ENCODE assay signal across 20 cellular contexts in the genomic region with DNA sequence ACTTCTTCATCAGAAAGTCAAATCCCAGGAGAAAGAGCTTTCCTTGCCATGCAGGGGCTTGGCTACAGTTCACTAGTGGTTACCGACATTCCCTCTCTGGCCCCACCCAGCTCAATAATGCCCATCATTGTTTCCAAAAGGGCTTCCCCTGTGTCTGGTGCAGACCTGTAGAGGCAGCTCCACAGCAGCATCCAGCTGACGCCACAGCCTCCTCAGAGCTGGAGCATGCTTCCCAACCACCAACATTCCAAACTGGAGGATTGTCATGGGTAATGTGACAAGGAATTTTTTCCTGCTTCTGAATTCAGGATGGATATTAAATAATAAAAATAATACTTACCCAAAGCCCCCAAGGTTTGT.
DNase-seq lines count a peak whose midpoint lies in the region; ATAC-seq, FAIRE-seq and TF ChIP-seq lines count a peak whose summit lies in the region.
"Had no signal": no experiment of that assay in that cellular context is flagged by ENCODE, and none has a peak within 500 bp of the region (broad histone marks: within the 10 kb centered on the region; RNA-seq: fewer than 3 reads in every experiment).

No MANE protein-coding gene starts in this region.

- no peak overlapping the region for H3K4me3 ChIP-seq in GM23338
- no peak overlapping the region for H3K4me3 ChIP-seq in keratinocyte (ENCODE audit: control insufficient read depth in 2 of 3, extremely low read depth in 1 of 3, insufficient read depth in 2 of 3, low read depth in 1 of 3, low read length in 3 of 3)
- no peak overlapping the region for H3K4me3 ChIP-seq in colonic mucosa
- H3K4me3 ChIP-seq: GM12878, K562, MG63 had no signal

- no peaks in the 10 kb centered on the region for H3K9me1 ChIP-seq in keratinocyte (ENCODE audit: control insufficient read depth, extremely low read depth, insufficient read depth, low read length)

- WGBS in H9 (ENCODE audit: extremely low coverage, insufficient read length, low lambda C conversion rate): no CpG with 5 or more reads among the region's 2 CpGs

- H2BK20ac ChIP-seq in H9 (ENCODE audit: low read depth, low read length, poor library complexity, severe bottlenecking): no peak overlapping the region

- H3K36me3 Mint-ChIP-seq in GM23338 (ENCODE audit: low read depth) (no peaks in the 10 kb centered on the region), H9 (ENCODE audit: insufficient read depth in 1 of 3, low read depth in 3 of 3) (no peaks in the 10 kb centered on the region)

- no peak overlapping the region for H4K8ac ChIP-seq in H9 (replicated peaks; ENCODE audit: insufficient read length, low read depth, low read length)

- FAIRE-seq in keratinocyte (lab: Jason Lieb, UNC): peak; percentile 72
- FAIRE-seq: GM12878, GM18507, K562 had no signal

- H4K5ac ChIP-seq in H9 (ENCODE audit: insufficient read length, low read depth, low read length): no peak overlapping the region

- no peak overlapping the region for H3K56ac ChIP-seq in H9 (ENCODE audit: insufficient read length, low read depth, low read length)

- ATAC-seq in GM23338 (no peak), HG03196 (IDR thresholded peaks at IDR 0.05; ENCODE audit: unreplicated experiment) (no peak)
- ATAC-seq: GM12878, K562, Panc1 had no signal

- H3K27ac Mint-ChIP-seq in GM23338 (no peak overlapping the region), H9 (no peak overlapping the region)

- H3K4me1 Mint-ChIP-seq in GM23338 (no peaks in the 10 kb centered on the region), H9 (no peaks in the 10 kb centered on the region)

- H3K4me1 ChIP-seq in GM23338 (ENCODE audit: insufficient read depth) (no peaks in the 10 kb centered on the region), keratinocyte (ENCODE audit: control insufficient read depth, extremely low read depth, insufficient read depth, low read length) (peaks cover 29% of the 10 kb centered on the region), colonic mucosa (no peaks in the 10 kb centered on the region), H9 (ENCODE audit: insufficient read depth, low read length) (no peaks in the 10 kb centered on the region)

- no peak overlapping the region for H3K4ac ChIP-seq in H9 (ENCODE audit: low read depth, low read length)

- no peak for TF ChIP-seq CTCF in GM23338 (conservative IDR thresholded peaks at IDR 0.05; ENCODE audit: low read depth in 2 of 2)
- TF ChIP-seq CTCF in keratinocyte (optimal IDR thresholded peaks at IDR 0.05 in 1 of 3, IDR thresholded peaks at IDR 0.05 in 1 of 3, conservative IDR thresholded peaks at IDR 0.05 in 1 of 3; ENCODE audit: extremely low read depth in 1 of 3, insufficient read depth in 2 of 3, low read length in 3 of 3): no peak
- TF ChIP-seq CTCF in colonic mucosa (IDR thresholded peaks at IDR 0.05): no peak
- no peak for TF ChIP-seq CTCF in H9 (conservative IDR thresholded peaks at IDR 0.05)

- H3K23me2 ChIP-seq in H9 (ENCODE audit: insufficient read length, low read depth, low read length, poor library complexity, severe bottlenecking): no peaks in the 10 kb centered on the region

- H3K27ac ChIP-seq in GM23338 (ENCODE audit: low read depth) (no peak overlapping the region), keratinocyte (ENCODE audit: control insufficient read depth, insufficient read depth, low read length) (peak overlapping the region; percentile 78), colonic mucosa (no peak overlapping the region), H9 (ENCODE audit: insufficient read length, low read depth, low read length) (no peak overlapping the region)
- H3K27ac ChIP-seq: HL-60 had no signal

- H3K9ac ChIP-seq in keratinocyte (ENCODE audit: control insufficient read depth, extremely low read depth, insufficient read depth, low read length) (peak overlapping the region; percentile 61), colonic mucosa (ENCODE audit: low read depth in 2 of 2, low read length in 2 of 2) (no peak overlapping the region), H9 (ENCODE audit: extremely low read depth, insufficient read length, low read length) (no peak overlapping the region)

- H3K14ac ChIP-seq in H9 (ENCODE audit: insufficient read depth, low read length): no peak overlapping the region

- no peaks in the 10 kb centered on the region for H4K20me1 ChIP-seq in GM23338 (replicated peaks; ENCODE audit: insufficient read depth)
- no peaks in the 10 kb centered on the region for H4K20me1 ChIP-seq in keratinocyte (ENCODE audit: control insufficient read depth, extremely low read depth, insufficient read depth, low read length)
- no peaks in the 10 kb centered on the region for H4K20me1 ChIP-seq in H9 (ENCODE audit: control insufficient read depth, insufficient read depth, insufficient read length)

- no peaks in the 10 kb centered on the region; the same call in 2 of the 3 replicates for H3K9me3 Mint-ChIP-seq in GM23338
- peaks cover 0 to 4% of the 10 kb centered on the region in 2 experiments; a peak in 2 of 5 replicates for H3K9me3 Mint-ChIP-seq in H9

- no peak overlapping the region for H2BK12ac ChIP-seq in H9 (ENCODE audit: insufficient read length, low read depth, low read length)

- H3K18ac ChIP-seq in H9 (ENCODE audit: insufficient read length, low read depth, low read length): no peak overlapping the region

- intact Hi-C loops in colonic mucosa (cut with DNase I): loop anchor here (10.0 kb wide), 1 partner anchor 363 kb away; a partner anchor contains a TSS

- no peak overlapping the region for H2BK5ac ChIP-seq in H9 (ENCODE audit: insufficient read length, low read length)

- in situ Hi-C loops in SK-MEL-5 (cut with HindIII; ENCODE audit: low pct_unique_long_range_greater_than_20kb, low sequenced_read_pairs): no loop called here

- H3K23ac ChIP-seq in H9 (ENCODE audit: insufficient read length, low read depth, low read length): no peak overlapping the region

- no peaks in the 10 kb centered on the region for H3K9me3 ChIP-seq in keratinocyte (ENCODE audit: control insufficient read depth, low read depth, low read length)
- no peaks in the 10 kb centered on the region for H3K9me3 ChIP-seq in colonic mucosa
- H3K9me3 ChIP-seq in H9 (ENCODE audit: control insufficient read depth, low read depth, low read length): no peaks in the 10 kb centered on the region
- H3K9me3 ChIP-seq: MG63 had no signal

- H3K36me3 ChIP-seq in GM23338 (ENCODE audit: insufficient read depth): no peaks in the 10 kb centered on the region
- no peaks in the 10 kb centered on the region for H3K36me3 ChIP-seq in keratinocyte (ENCODE audit: control insufficient read depth in 2 of 2, extremely low read depth in 1 of 2, insufficient read depth in 2 of 2, low read length in 2 of 2)
- no peaks in the 10 kb centered on the region for H3K36me3 ChIP-seq in colonic mucosa
- H3K36me3 ChIP-seq: MG63 had no signal

- H3K27me3 ChIP-seq in GM23338 (ENCODE audit: insufficient read depth): no peaks in the 10 kb centered on the region
- H3K27me3 ChIP-seq in keratinocyte (ENCODE audit: control insufficient read depth, extremely low read depth, insufficient read depth, low read length): no peaks in the 10 kb centered on the region
- no peaks in the 10 kb centered on the region for H3K27me3 ChIP-seq in colonic mucosa
- H3K27me3 ChIP-seq in H9 (ENCODE audit: insufficient read depth, low read length): no peaks in the 10 kb centered on the region
- H3K27me3 ChIP-seq: MG63 had no signal

- dilution Hi-C loops in keratinocyte (cut with MboI; ENCODE audit: extremely low pct_ligation_motif_present, low sequenced_read_pairs): no loop called here

- no peaks in the 10 kb centered on the region for H3K79me2 ChIP-seq in GM23338 (replicated peaks; ENCODE audit: insufficient read depth)
- H3K79me2 ChIP-seq in keratinocyte (ENCODE audit: control insufficient read depth, insufficient read depth, low read length): no peaks in the 10 kb centered on the region
- H3K79me2 ChIP-seq in H9 (ENCODE audit: insufficient read depth, low read length): no peaks in the 10 kb centered on the region

- H2AFZ ChIP-seq in GM23338: 0 out of 2 replicates have a peak overlapping the region, but pooled peaks have one; percentile 23
- H2AFZ ChIP-seq in keratinocyte (ENCODE audit: control insufficient read depth, low read length): peak overlapping the region; percentile 92
- no peak overlapping the region for H2AFZ ChIP-seq in H9 (ENCODE audit: low read length)

- no peak for DNase-seq in GM23338 (ENCODE audit: low spot score)
- peak; percentile 27 for DNase-seq in SK-MEL-5 (ENCODE audit: low read depth, low spot score)
- DNase-seq in keratinocyte (ENCODE audit: low read depth, low spot score): no peak
- no peak for DNase-seq in germinal center (ENCODE audit: low spot score)
- no peak for DNase-seq in colonic mucosa
- DNase-seq in H9: no peak
- DNase-seq: C1 segment of cervical spinal cord, DMS153, MG63, NCI-H1105, NCI-H1694 treated with DMSO at 0.1 percent for 48 hours, NCI-H446 treated with DMSO at 0.1 percent for 48 hours, NCI-H774, Right ventricle myocardium superior had no signal

- no peak overlapping the region for H4K91ac ChIP-seq in H9 (ENCODE audit: insufficient read length, low read depth, low read length)

- H3K27me3 Mint-ChIP-seq in GM23338 (ENCODE audit: insufficient read depth, low read depth, poor library complexity) (peaks cover 1% of the 10 kb centered on the region), H9 (ENCODE audit: low read depth) (no peaks in the 10 kb centered on the region; the same call in none of the 2 replicates)

- H3F3A ChIP-seq in GM23338 (replicated peaks; ENCODE audit: low read depth): no peaks in the 10 kb centered on the region

- no peak overlapping the region for H2BK120ac ChIP-seq in H9 (ENCODE audit: low read depth, low read length, poor library complexity, severe bottlenecking)

- no peak overlapping the region for H2AK5ac ChIP-seq in H9 (ENCODE audit: insufficient read length, low read length)

- H3K9me2 ChIP-seq in GM23338 (ENCODE audit: insufficient read depth): peaks cover 5% of the 10 kb centered on the region; the same call in 1 of the 2 replicates

- no peak overlapping the region for H3T11ph ChIP-seq in H9 (ENCODE audit: low read length)

- H3K4me2 ChIP-seq in GM23338: no peak overlapping the region
- peak overlapping the region; percentile 69 for H3K4me2 ChIP-seq in keratinocyte (ENCODE audit: control insufficient read depth, extremely low read depth, insufficient read depth, low read depth, low read length)
- no peak overlapping the region for H3K4me2 ChIP-seq in H9 (ENCODE audit: insufficient read depth, insufficient read length, low read length)

- H3K4me3 Mint-ChIP-seq in GM23338: no peak overlapping the region
- no peak overlapping the region for H3K4me3 Mint-ChIP-seq in H9

- H3K79me1 ChIP-seq in H9 (ENCODE audit: insufficient read depth, low read depth, low read length, poor library complexity, severe bottlenecking): no peaks in the 10 kb centered on the region

- no peak overlapping the region for H2BK15ac ChIP-seq in H9 (ENCODE audit: low read depth, low read length)

TF ChIP-seq in GM23338, 12 proteins besides CTCF, POLR2A, EP300 and RAD21 (continues in another document):
- TF ChIP-seq POLR2AphosphoS5 (IDR thresholded peaks at IDR 0.05; ENCODE audit: low read depth): no peak
